In the genomic region with DNA sequence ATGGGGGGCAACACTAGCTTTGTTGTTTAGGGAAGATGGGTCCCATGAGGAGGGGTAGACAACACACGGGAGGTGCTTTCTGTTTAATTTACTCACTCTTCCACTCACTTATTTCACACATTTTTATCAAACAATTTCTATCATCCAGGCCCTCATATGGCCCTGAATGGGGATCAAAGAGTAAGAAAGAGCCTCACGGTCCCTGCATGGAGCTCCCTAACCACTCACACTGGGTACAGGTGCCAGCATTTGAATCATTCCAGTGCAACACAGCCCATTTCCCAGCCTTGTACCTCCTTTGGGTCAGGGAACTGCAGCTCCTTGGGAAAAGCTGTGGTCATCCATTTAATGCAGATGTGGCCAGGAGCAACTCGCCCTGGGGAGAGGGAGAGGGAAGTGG, we compare ENCODE assay signal across 27 cellular contexts.
"Had no signal": no experiment of that assay in that cellular context is flagged by ENCODE, and none has a peak within 500 bp of the region (broad histone marks: within the 10 kb centered on the region; RNA-seq: fewer than 3 reads in every experiment).

No MANE protein-coding gene starts in this region.

- H3K27me3 ChIP-seq: heart right ventricle, hepatocyte, left lung, neutrophil, ovary, right atrium auricular region, stomach, testis, thyroid gland, transverse colon, upper lobe of right lung had no signal

- ATAC-seq: heart right ventricle; left cardiac atrium; left lung; lower lobe of right lung; natural killer cell; sciatic nerve; stimulated activated naive B cell treated with anti-CD40 and anti-IgM and Interleukin-4, amounts not matched to agents 10 μg/mL and 1 μg/mL and 100 μg/mL, for 72 hours; stimulated activated naive CD8-positive, alpha-beta T cell treated with anti-CD3 and anti-CD28 coated beads, Interleukin-15, Interleukin-2, amounts not matched to agents 100 U/mL and 50 U/mL, for 24 hours; upper lobe of right lung had no signal

- DNase-seq: heart right ventricle; kidney glomerular epithelial cell; left cardiac atrium; left lung; lower lobe of right lung; mammary epithelial cell; mesenchymal stem cell; naive B cell; natural killer cell; occipital lobe; ovary; stimulated activated CD4-positive, alpha-beta T cell treated with anti-CD3 and anti-CD28 coated beads, Interleukin-12 subunit alpha, Interleukin-12 subunit beta, amount 100 ng/mL, for 4 hours; stimulated activated CD4-positive, alpha-beta T cell treated with anti-CD3 and anti-CD28 coated beads, Interleukin-15, amount 100 ng/mL, for 24 hours; stimulated activated CD4-positive, alpha-beta T cell treated with anti-CD3 and anti-CD28 coated beads, Interleukin-2, amount 100 ng/mL, for 24 hours; stimulated activated CD4-positive, alpha-beta T cell treated with anti-CD3 and anti-CD28 coated beads, Interleukin-4, amount 100 ng/mL, for 1 hour; stimulated activated naive B cell treated with anti-CD40 and anti-IgM and Interleukin-4, amounts not matched to agents 10 μg/mL and 1 μg/mL and 100 μg/mL, for 72 hours; stimulated activated naive CD8-positive, alpha-beta T cell treated with anti-CD3 and anti-CD28 coated beads, Interleukin-15, Interleukin-2, amounts not matched to agents 100 U/mL and 50 U/mL, for 24 hours; stomach; testis; thyroid gland; transverse colon; upper lobe of right lung had no signal

- H3K4me2 ChIP-seq: hepatocyte had no signal

- H3K9me3 ChIP-seq: heart right ventricle, left lung, lower lobe of right lung, neutrophil, ovary, right atrium auricular region, testis, thyroid gland, transverse colon, upper lobe of right lung had no signal

- H3K4me1 ChIP-seq: heart right ventricle, left lung, lower lobe of right lung, right atrium auricular region, stomach, thyroid gland, transverse colon, upper lobe of right lung had no signal

- H3K4me3 ChIP-seq: heart right ventricle, hepatocyte, left lung, lower lobe of right lung, ovary, right atrium auricular region, skin epidermis, stomach, testis, thyroid gland, transverse colon, upper lobe of right lung had no signal

- H3K27ac ChIP-seq: heart right ventricle, hepatocyte, left lung, lower lobe of right lung, neutrophil, right atrium auricular region, skin epidermis, stomach, testis, thyroid gland, transverse colon, upper lobe of right lung had no signal

- H3K36me3 ChIP-seq: heart right ventricle, left lung, lower lobe of right lung, neutrophil, ovary, right atrium auricular region, stomach, thyroid gland, transverse colon, upper lobe of right lung had no signal

- H3K79me2 ChIP-seq: hepatocyte had no signal

- H2AFZ ChIP-seq: hepatocyte had no signal
